In genomic region chr4:3858046-3858730, GRCh38 we compare ENCODE assay signal across 17 cellular contexts.
A peak's percentile ranks its signal among the peaks of the same experiment; 100 is the strongest.
DNase-seq lines count a peak whose midpoint lies in the region; ATAC-seq, FAIRE-seq and TF ChIP-seq lines count a peak whose summit lies in the region.
"Had no signal": no experiment of that assay in that cellular context is flagged by ENCODE, and none has a peak within 500 bp of the region (broad histone marks: within the 10 kb centered on the region; RNA-seq: fewer than 3 reads in every experiment).

No MANE protein-coding gene starts in this region.

- H3K79me2 ChIP-seq in H9 (ENCODE audit: insufficient read depth, low read length) (no peaks in the 10 kb centered on the region), K562 (ENCODE audit: control insufficient read depth, insufficient read depth, low read length) (no peaks in the 10 kb centered on the region), osteoblast (ENCODE audit: insufficient read depth, low read length) (no peaks in the 10 kb centered on the region)

- H3K27ac Mint-ChIP-seq in H9: peak overlapping the region in 2 of 3 experiments; percentile 35 to 63; a peak in 3 of 7 replicates
- H3K27ac Mint-ChIP-seq: CD4-positive, CD25-positive, alpha-beta regulatory T cell had no signal

- no peak overlapping the region for H3K14ac ChIP-seq in H9 (ENCODE audit: insufficient read depth, low read length)

- intact Hi-C loops in K562 (cut with micrococcal nuclease): no loop called here

- no peaks in the 10 kb centered on the region for H3K9me1 ChIP-seq in K562 (ENCODE audit: control insufficient read depth, insufficient read depth, low read length)

- WGBS in H9 (ENCODE audit: extremely low coverage, insufficient read length, low lambda C conversion rate): no CpG with 5 or more reads among the region's 6 CpGs
- WGBS in K562 (ENCODE audit: insufficient coverage, low coverage, missing lambda C conversion rate): 0% methylated on average over 6 of the region's 6 CpGs

- no peak overlapping the region for H4K5ac ChIP-seq in H9 (ENCODE audit: insufficient read length, low read depth, low read length)

- H2BK12ac ChIP-seq in H9 (ENCODE audit: insufficient read length, low read depth, low read length): no peak overlapping the region

- H4K20me1 ChIP-seq in H9 (ENCODE audit: control insufficient read depth, insufficient read depth, insufficient read length) (no peaks in the 10 kb centered on the region), K562 (replicated peaks; ENCODE audit: control insufficient read depth, insufficient read depth, low read length) (peaks cover 9% of the 10 kb centered on the region; the same call in 1 of the 2 replicates), osteoblast (ENCODE audit: insufficient read depth, low read length) (no peaks in the 10 kb centered on the region)

- no peak overlapping the region for H3K4ac ChIP-seq in H9 (ENCODE audit: low read depth, low read length)

- no peak overlapping the region for H2BK15ac ChIP-seq in H9 (ENCODE audit: low read depth, low read length)

- H3K23ac ChIP-seq in H9 (ENCODE audit: insufficient read length, low read depth, low read length): no peak overlapping the region

- in situ Hi-C loops in K562 (cut with MboI): no loop called here

- POLR2A ChIA-PET in K562 (lab: Yijun Ruan, JAX) (no interaction called here), GM10248 (lab: Yijun Ruan, JAX) (no interaction called here)

- no peak overlapping the region for H3K27ac ChIP-seq in H9 (ENCODE audit: insufficient read length, low read depth, low read length)
- H3K27ac ChIP-seq in K562 (ENCODE audit: extremely low read depth, low read depth, low read length): no peak overlapping the region
- no peak overlapping the region for H3K27ac ChIP-seq in osteoblast (ENCODE audit: low read depth, low read length)
- H3K27ac ChIP-seq: PC-9 had no signal

- no peak overlapping the region for H3K4me3 ChIP-seq in K562
- no peak overlapping the region for H3K4me3 ChIP-seq in osteoblast (ENCODE audit: insufficient read depth, low read length)
- H3K4me3 ChIP-seq: PC-9 had no signal

- no peak for TF ChIP-seq RAD21 in K562 (CRISPR knock-in tag; conservative IDR thresholded peaks at IDR 0.05 in 1 of 2, IDR thresholded peaks at IDR 0.05 in 1 of 2)

- no peak overlapping the region for H2BK5ac ChIP-seq in H9 (ENCODE audit: insufficient read length, low read length)

- DNase-seq in NCI-H345 (lab: John Stamatoyannopoulos, UW) (peak; percentile 16), NCI-H345 treated with DMSO at 0.1 percent for 48 hours (lab: John Stamatoyannopoulos, UW; ENCODE audit: unreplicated experiment) (no peak), H9 (peak; percentile 71), K562 (ENCODE audit: extremely low read depth in 1 of 4, low spot score in 3 of 4) (no peak), osteoblast (ENCODE audit: insufficient read length, low spot score, missing footprints) (peak; percentile 72), GM10248 (ENCODE audit: extremely low spot score) (no peak)
- DNase-seq: Calu3; CD4-positive, CD25-positive, alpha-beta regulatory T cell; DMS79 treated with DMSO at 0.1 percent for 48 hours; MV-4-11; NCI-H1436 treated with DMSO at 0.1 percent for 48 hours; NCI-H2171 treated with DMSO at 0.1 percent for 48 hours; NCI-H510A treated with DMSO at 0.1 percent for 48 hours; NK-92 treated with Interleukin-12 subunit alpha and Interleukin-12 subunit beta, amount 100 ng/mL, for 24 hours; PC-9 had no signal

- H3K36me3 ChIP-seq in K562 (ENCODE audit: control insufficient read depth, insufficient read depth, low read length) (no peaks in the 10 kb centered on the region), osteoblast (ENCODE audit: insufficient read depth, low read length) (no peaks in the 10 kb centered on the region)

- no peak for FAIRE-seq in K562 (lab: Jason Lieb, UNC)
- FAIRE-seq: G401.6 had no signal

- no peak overlapping the region; a peak in 1 of 5 replicates for H3K4me3 Mint-ChIP-seq in H9

- no peak overlapping the region for H4K91ac ChIP-seq in H9 (ENCODE audit: insufficient read length, low read depth, low read length)

- H3T11ph ChIP-seq in H9 (ENCODE audit: low read length): no peak overlapping the region

- H3K79me1 ChIP-seq in H9 (ENCODE audit: insufficient read depth, low read depth, low read length, poor library complexity, severe bottlenecking): no peaks in the 10 kb centered on the region

- no peaks in the 10 kb centered on the region for H3K9me3 Mint-ChIP-seq in H9
- H3K9me3 Mint-ChIP-seq: CD4-positive, CD25-positive, alpha-beta regulatory T cell had no signal

- no peak overlapping the region for H3K9ac ChIP-seq in H9 (ENCODE audit: extremely low read depth, insufficient read length, low read length)
- H3K9ac ChIP-seq in K562 (ENCODE audit: insufficient read depth in 1 of 2, low read depth in 2 of 2, low read length in 2 of 2): no peak overlapping the region

- peaks cover 8% of the 10 kb centered on the region; the same call in 1 of the 2 replicates for H3K4me1 ChIP-seq in H9 (ENCODE audit: insufficient read depth, low read length)
- H3K4me1 ChIP-seq in K562 (replicated peaks in 1 of 2; ENCODE audit: control insufficient read depth in 2 of 2, insufficient read depth in 2 of 2, low read length in 2 of 2): peaks cover 0 to 6% of the 10 kb centered on the region in 2 experiments; a peak in 2 of 5 replicates
- no peaks in the 10 kb centered on the region for H3K4me1 ChIP-seq in osteoblast (ENCODE audit: insufficient read depth, low read length)

- ATAC-seq in K562: peak; percentile 53
- ATAC-seq in HG03571 (IDR thresholded peaks at IDR 0.05; ENCODE audit: unreplicated experiment): no peak

- BruUV-seq in K562 (replicated peaks; lab: Mats Ljungman, UMichigan): no TSS peak

- no peak overlapping the region for H2AK5ac ChIP-seq in H9 (ENCODE audit: insufficient read length, low read length)

- no peak overlapping the region for H3K18ac ChIP-seq in H9 (ENCODE audit: insufficient read length, low read depth, low read length)

- H2AFZ ChIP-seq in H9 (ENCODE audit: low read length) (no peak overlapping the region), K562 (ENCODE audit: low read depth, low read length) (no peak overlapping the region), osteoblast (ENCODE audit: low read length) (no peak overlapping the region)
- H2AFZ ChIP-seq: PC-9 had no signal

- TF ChIP-seq CTCF in H9 (conservative IDR thresholded peaks at IDR 0.05) (peak; percentile 41; the same call in 2 of the 3 replicates), K562 (IDR thresholded peaks at IDR 0.05 in 2 of 3, conservative IDR thresholded peaks at IDR 0.05 in 1 of 3; ENCODE audit: insufficient read depth in 2 of 3, low read depth in 1 of 3, low read length in 3 of 3) (no peak), osteoblast (IDR thresholded peaks at IDR 0.05; ENCODE audit: extremely low read depth, low read depth, low read length) (no peak), GM10248 (IDR thresholded peaks at IDR 0.05; ENCODE audit: control extremely low read depth, extremely low read depth, low read depth, missing control alignments) (no peak)

- CTCF ChIA-PET in K562 (lab: Yijun Ruan, JAX; ENCODE audit: low intra/inter-chr PET ratio) (no interaction called here), GM10248 (lab: Yijun Ruan, JAX) (interaction anchor here (2.6 kb wide), 1 partner anchor 23 kb away, joined by 9 read pairs; no protein-coding TSS in a partner anchor)

- peaks cover 15% of the 10 kb centered on the region for H3K27me3 Mint-ChIP-seq in H9 (ENCODE audit: low read depth)

- H3K4me1 Mint-ChIP-seq in H9: peaks cover 24 to 39% of the 10 kb centered on the region in 2 experiments
- H3K4me1 Mint-ChIP-seq: CD4-positive, CD25-positive, alpha-beta regulatory T cell had no signal

- no peaks in the 10 kb centered on the region for H3K27me3 ChIP-seq in H9 (ENCODE audit: insufficient read depth, low read length)
- H3K27me3 ChIP-seq in K562 (ENCODE audit: control insufficient read depth in 2 of 2, insufficient read depth in 2 of 2, low read length in 2 of 2): peaks cover 13 to 69% of the 10 kb centered on the region in 2 experiments; a peak in 4 of 5 replicates
- peaks cover 15% of the 10 kb centered on the region for H3K27me3 ChIP-seq in osteoblast (ENCODE audit: insufficient read depth, low read length)

- no peak for TF ChIP-seq POLR2A in K562 (conservative IDR thresholded peaks at IDR 0.05)

- no peaks in the 10 kb centered on the region for H3K23me2 ChIP-seq in H9 (ENCODE audit: insufficient read length, low read depth, low read length, poor library complexity, severe bottlenecking)

- H2BK20ac ChIP-seq in H9 (ENCODE audit: low read depth, low read length, poor library complexity, severe bottlenecking): no peak overlapping the region

- TF ChIP-seq EP300 in K562 (IDR thresholded peaks at IDR 0.05; ENCODE audit: low read length): no peak

- H3K4me2 ChIP-seq in H9 (ENCODE audit: insufficient read depth, insufficient read length, low read length) (no peak overlapping the region), K562 (ENCODE audit: insufficient read depth, low read length) (no peak overlapping the region), osteoblast (ENCODE audit: insufficient read depth, low read length) (no peak overlapping the region)
- H3K4me2 ChIP-seq: PC-9 had no signal

- H3K56ac ChIP-seq in H9 (ENCODE audit: insufficient read length, low read depth, low read length): no peak overlapping the region

- H3K36me3 Mint-ChIP-seq in H9 (ENCODE audit: insufficient read depth in 1 of 3, low read depth in 3 of 3): no peaks in the 10 kb centered on the region
- H3K36me3 Mint-ChIP-seq: CD4-positive, CD25-positive, alpha-beta regulatory T cell had no signal

- no peak overlapping the region for H2BK120ac ChIP-seq in H9 (ENCODE audit: low read depth, low read length, poor library complexity, severe bottlenecking)

- no peaks in the 10 kb centered on the region for H3K9me3 ChIP-seq in H9 (ENCODE audit: control insufficient read depth, low read depth, low read length)
- no peaks in the 10 kb centered on the region for H3K9me3 ChIP-seq in K562 (replicated peaks; ENCODE audit: control insufficient read depth, insufficient read depth, low read depth, low read length)
- H3K9me3 ChIP-seq in osteoblast (ENCODE audit: low read depth, low read length): no peaks in the 10 kb centered on the region

- H4K8ac ChIP-seq in H9 (replicated peaks; ENCODE audit: insufficient read length, low read depth, low read length): no peak overlapping the region

TF ChIP-seq in K562, 482 proteins besides CTCF, POLR2A, EP300 and RAD21:
- TF ChIP-seq ZNF436 (CRISPR knock-in tag; IDR thresholded peaks at IDR 0.05) (peak; percentile 47; the same call in 1 of the 2 replicates), ZFP36 (IDR thresholded peaks at IDR 0.05; ENCODE audit: low read depth, low read length, partially characterized antibody) (peak; percentile 94), KDM1A (IDR thresholded peaks at IDR 0.05) (peak in 1 of 2 experiments; percentile 15; a peak in 1 of 4 replicates), EWSR1 (IDR thresholded peaks at IDR 0.05; ENCODE audit: borderline replicate concordance, low read depth, partially characterized antibody) (no peak)
TF ChIP-seq in K562: peak in this region for 3.

Comparison
In these comparisons a context has a peak if more than half of its experiments do, and no peak if none do; other contexts are left out.
1. DNase-seq: peak in NCI-H345 (single experiment), H9 (single experiment) and osteoblast (single experiment); none in NCI-H345 treated with DMSO at 0.1 percent for 48 hours (single experiment), K562 (0 of 4) and GM10248 (single experiment).